ENCODE assay signal across 16 cellular contexts in the genomic region with DNA sequence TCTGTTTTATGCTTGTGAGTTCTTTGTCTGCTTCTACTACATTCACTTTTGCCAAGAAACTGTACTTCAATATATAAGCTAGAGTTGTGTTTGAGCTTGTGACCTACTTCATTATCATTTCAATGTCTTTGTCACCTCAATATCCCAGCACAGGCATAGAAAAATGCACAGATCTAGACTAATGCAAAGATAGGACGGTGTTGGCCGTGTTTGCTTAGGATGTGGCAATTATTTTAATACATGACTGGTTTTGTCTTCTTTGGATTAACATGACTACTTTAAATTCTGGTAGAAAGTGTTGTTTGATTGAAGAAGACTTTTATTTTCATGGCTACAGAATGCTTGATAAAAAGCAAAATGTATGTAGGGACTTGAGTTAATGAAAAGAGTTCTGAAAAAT.
DNase-seq lines count a peak whose midpoint lies in the region; ATAC-seq and TF ChIP-seq lines count a peak whose summit lies in the region.
"Had no signal": no experiment of that assay in that cellular context is flagged by ENCODE, and none has a peak within 500 bp of the region (broad histone marks: within the 10 kb centered on the region; RNA-seq: fewer than 3 reads in every experiment).

No MANE protein-coding gene starts in this region.

- H3K4me1 Mint-ChIP-seq in GM23338 (peaks cover 4% of the 10 kb centered on the region; the same call in 2 of the 3 replicates), endodermal cell (peaks cover 20% of the 10 kb centered on the region)
- H3K4me1 Mint-ChIP-seq: CD4-positive, alpha-beta memory T cell had no signal

- H4K20me1 ChIP-seq in GM23338 (replicated peaks; ENCODE audit: insufficient read depth): no peaks in the 10 kb centered on the region
- H4K20me1 ChIP-seq in MM.1S (ENCODE audit: insufficient read depth, low read length): no peaks in the 10 kb centered on the region
- H4K20me1 ChIP-seq: BLaER1 had no signal

- no peaks in the 10 kb centered on the region for H3K36me3 ChIP-seq in GM23338 (ENCODE audit: insufficient read depth)
- no peaks in the 10 kb centered on the region for H3K36me3 ChIP-seq in MM.1S (replicated peaks; ENCODE audit: insufficient read depth, low read length)
- no peaks in the 10 kb centered on the region for H3K36me3 ChIP-seq in endodermal cell (ENCODE audit: control insufficient read depth, insufficient read depth, low read length)
- no peaks in the 10 kb centered on the region for H3K36me3 ChIP-seq in parathyroid adenoma (ENCODE audit: control insufficient read depth, insufficient read depth, low read length)
- H3K36me3 ChIP-seq: BLaER1 had no signal

- no peak overlapping the region for H3K27ac ChIP-seq in GM23338 (ENCODE audit: low read depth)
- H3K27ac ChIP-seq in MM.1S (ENCODE audit: low read length): no peak overlapping the region
- H3K27ac ChIP-seq in endodermal cell (ENCODE audit: low read depth, low read length): no peak overlapping the region
- H3K27ac ChIP-seq in parathyroid adenoma: peak overlapping the region; percentile 66
- H3K27ac ChIP-seq: 22Rv1, A549, BLaER1 had no signal

- H3K4me3 ChIP-seq in GM23338 (no peak overlapping the region), MM.1S (ENCODE audit: low read length) (no peak overlapping the region), endodermal cell (ENCODE audit: low read length) (peak overlapping the region; percentile 6), parathyroid adenoma (ENCODE audit: low read depth, low read length) (no peak overlapping the region)
- H3K4me3 ChIP-seq: A549, BLaER1 had no signal

- no peak for TF ChIP-seq CTCF in GM23338 (conservative IDR thresholded peaks at IDR 0.05; ENCODE audit: low read depth in 2 of 2)
- no peak for TF ChIP-seq CTCF in MM.1S (IDR thresholded peaks at IDR 0.05; ENCODE audit: low read length)
- no peak for TF ChIP-seq CTCF in endodermal cell (conservative IDR thresholded peaks at IDR 0.05)
- no peak for TF ChIP-seq CTCF in parathyroid adenoma (IDR thresholded peaks at IDR 0.05)

- H3K4me3 Mint-ChIP-seq in GM23338 (no peak overlapping the region), endodermal cell (no peak overlapping the region)
- H3K4me3 Mint-ChIP-seq: CD14-positive monocyte; CD4-positive, alpha-beta memory T cell had no signal

- 90% methylated on average over 2 of the region's 2 CpGs; no CpG with 5 or more reads in 1 of the 2 experiments for WGBS in endodermal cell (ENCODE audit: insufficient coverage in 1 of 2, insufficient read length in 1 of 2), 2 experiments

- DNase-seq in GM23338 (ENCODE audit: low spot score) (no peak), MM.1S (no peak), endodermal cell (no peak), retina (no peak)
- DNase-seq in activated naive CD4-positive, alpha-beta T cell treated with anti-CD3 and anti-CD28 coated beads, Interleukin-2, amount 50 U/mL, for 72 hours (ENCODE audit: low spot score in 2 of 2): no peak
- DNase-seq: CD4-positive, alpha-beta memory T cell; DMS153; DMS79; GDM1; HCEC 1CT had no signal

- H3K36me3 Mint-ChIP-seq in GM23338 (ENCODE audit: low read depth) (no peaks in the 10 kb centered on the region), endodermal cell (ENCODE audit: low read depth) (no peaks in the 10 kb centered on the region)
- no peaks in the 10 kb centered on the region for H3K36me3 Mint-ChIP-seq in activated naive CD4-positive, alpha-beta T cell treated with anti-CD3 and anti-CD28 coated beads, Interleukin-2, amount 50 U/mL, for 72 hours
- H3K36me3 Mint-ChIP-seq: CD14-positive monocyte; CD4-positive, alpha-beta memory T cell had no signal

- no peaks in the 10 kb centered on the region for H3K9me3 Mint-ChIP-seq in GM23338
- no peaks in the 10 kb centered on the region for H3K9me3 Mint-ChIP-seq in endodermal cell
- no peaks in the 10 kb centered on the region for H3K9me3 Mint-ChIP-seq in activated naive CD4-positive, alpha-beta T cell treated with anti-CD3 and anti-CD28 coated beads, Interleukin-2, amount 50 U/mL, for 72 hours
- H3K9me3 Mint-ChIP-seq: CD4-positive, alpha-beta memory T cell had no signal

- H3K9ac ChIP-seq in MM.1S (ENCODE audit: low read length): no peak overlapping the region
- no peak overlapping the region for H3K9ac ChIP-seq in endodermal cell (ENCODE audit: extremely low read depth, low read length, poor library complexity, severe bottlenecking)
- no peak overlapping the region for H3K9ac ChIP-seq in parathyroid adenoma
- H3K9ac ChIP-seq: BLaER1 had no signal

- H3K4me2 ChIP-seq in GM23338: no peak overlapping the region
- H3K4me2 ChIP-seq in MM.1S (ENCODE audit: low read depth, low read length): 0 out of 2 replicates have a peak overlapping the region, but pooled peaks have one; percentile 20
- H3K4me2 ChIP-seq in parathyroid adenoma (ENCODE audit: low read length): peak overlapping the region; percentile 37
- H3K4me2 ChIP-seq: A549, BLaER1 had no signal

- H3K9me3 ChIP-seq in MM.1S (replicated peaks; ENCODE audit: insufficient read depth, low read length) (no peaks in the 10 kb centered on the region), endodermal cell (ENCODE audit: control insufficient read depth, low read length) (no peaks in the 10 kb centered on the region), parathyroid adenoma (ENCODE audit: control insufficient read depth, low read length) (no peaks in the 10 kb centered on the region)
- H3K9me3 ChIP-seq: A549, BLaER1 had no signal

- H3K27me3 ChIP-seq in GM23338 (ENCODE audit: insufficient read depth): no peaks in the 10 kb centered on the region
- no peaks in the 10 kb centered on the region for H3K27me3 ChIP-seq in MM.1S (replicated peaks; ENCODE audit: insufficient read depth, low read length)
- H3K27me3 ChIP-seq in endodermal cell (ENCODE audit: control insufficient read depth, insufficient read depth, low read length, poor library complexity, severe bottlenecking): no peaks in the 10 kb centered on the region
- H3K27me3 ChIP-seq in parathyroid adenoma (ENCODE audit: control insufficient read depth, insufficient read depth, low read length): no peaks in the 10 kb centered on the region
- H3K27me3 ChIP-seq: BLaER1 had no signal

- H3K79me2 ChIP-seq in GM23338 (replicated peaks; ENCODE audit: insufficient read depth) (no peaks in the 10 kb centered on the region), MM.1S (ENCODE audit: low read length) (no peaks in the 10 kb centered on the region), parathyroid adenoma (no peaks in the 10 kb centered on the region)

- ATAC-seq in GM23338: no peak
- ATAC-seq in activated naive CD4-positive, alpha-beta T cell treated with anti-CD3 and anti-CD28 coated beads, Interleukin-2, amount 50 U/mL, for 72 hours: no peak
- ATAC-seq in HG03280 (IDR thresholded peaks at IDR 0.05; ENCODE audit: unreplicated experiment): no peak
- ATAC-seq: A549 had no signal

- peaks cover 2% of the 10 kb centered on the region for H3K27me3 Mint-ChIP-seq in GM23338 (ENCODE audit: insufficient read depth, low read depth, poor library complexity)
- no peaks in the 10 kb centered on the region for H3K27me3 Mint-ChIP-seq in endodermal cell (ENCODE audit: insufficient read depth)
- H3K27me3 Mint-ChIP-seq: CD4-positive, alpha-beta memory T cell had no signal

- H3K27ac Mint-ChIP-seq in GM23338 (peak overlapping the region; percentile 45; the same call in 1 of the 2 replicates), endodermal cell (no peak overlapping the region)
- no peak overlapping the region for H3K27ac Mint-ChIP-seq in activated naive CD4-positive, alpha-beta T cell treated with anti-CD3 and anti-CD28 coated beads, Interleukin-2, amount 50 U/mL, for 72 hours
- H3K27ac Mint-ChIP-seq: CD14-positive monocyte; CD4-positive, alpha-beta memory T cell had no signal

- H3K4me1 ChIP-seq in GM23338 (ENCODE audit: insufficient read depth): no peaks in the 10 kb centered on the region
- H3K4me1 ChIP-seq in MM.1S (ENCODE audit: low read length): peaks cover 14% of the 10 kb centered on the region
- peaks cover 3% of the 10 kb centered on the region for H3K4me1 ChIP-seq in endodermal cell (ENCODE audit: control insufficient read depth, insufficient read depth, low read length)
- H3K4me1 ChIP-seq in parathyroid adenoma: peaks cover 25% of the 10 kb centered on the region
- H3K4me1 ChIP-seq: A549, BLaER1 had no signal

- H2AFZ ChIP-seq in GM23338: peak overlapping the region; percentile 75
- no peak overlapping the region for H2AFZ ChIP-seq in MM.1S (ENCODE audit: low read length)
- H2AFZ ChIP-seq in parathyroid adenoma: peak overlapping the region; percentile 34

- H3K9me2 ChIP-seq in GM23338 (ENCODE audit: insufficient read depth): no peaks in the 10 kb centered on the region
- no peaks in the 10 kb centered on the region for H3K9me2 ChIP-seq in MM.1S (replicated peaks; ENCODE audit: insufficient read depth, low read length)

- H3F3A ChIP-seq in GM23338 (replicated peaks; ENCODE audit: low read depth) (no peaks in the 10 kb centered on the region), MM.1S (ENCODE audit: insufficient read depth, low read length) (no peaks in the 10 kb centered on the region)

TF ChIP-seq in GM23338, 12 proteins besides CTCF, POLR2A, EP300 and RAD21:
- no peak for TF ChIP-seq EZH2phosphoT487 (IDR thresholded peaks at IDR 0.05; ENCODE audit: unreplicated experiment)
- no peak for TF ChIP-seq EZH2 (IDR thresholded peaks at IDR 0.05; ENCODE audit: low read depth, unreplicated experiment)
